Comparison of ENCODE assay signal across 7 cellular contexts in the genomic region with DNA sequence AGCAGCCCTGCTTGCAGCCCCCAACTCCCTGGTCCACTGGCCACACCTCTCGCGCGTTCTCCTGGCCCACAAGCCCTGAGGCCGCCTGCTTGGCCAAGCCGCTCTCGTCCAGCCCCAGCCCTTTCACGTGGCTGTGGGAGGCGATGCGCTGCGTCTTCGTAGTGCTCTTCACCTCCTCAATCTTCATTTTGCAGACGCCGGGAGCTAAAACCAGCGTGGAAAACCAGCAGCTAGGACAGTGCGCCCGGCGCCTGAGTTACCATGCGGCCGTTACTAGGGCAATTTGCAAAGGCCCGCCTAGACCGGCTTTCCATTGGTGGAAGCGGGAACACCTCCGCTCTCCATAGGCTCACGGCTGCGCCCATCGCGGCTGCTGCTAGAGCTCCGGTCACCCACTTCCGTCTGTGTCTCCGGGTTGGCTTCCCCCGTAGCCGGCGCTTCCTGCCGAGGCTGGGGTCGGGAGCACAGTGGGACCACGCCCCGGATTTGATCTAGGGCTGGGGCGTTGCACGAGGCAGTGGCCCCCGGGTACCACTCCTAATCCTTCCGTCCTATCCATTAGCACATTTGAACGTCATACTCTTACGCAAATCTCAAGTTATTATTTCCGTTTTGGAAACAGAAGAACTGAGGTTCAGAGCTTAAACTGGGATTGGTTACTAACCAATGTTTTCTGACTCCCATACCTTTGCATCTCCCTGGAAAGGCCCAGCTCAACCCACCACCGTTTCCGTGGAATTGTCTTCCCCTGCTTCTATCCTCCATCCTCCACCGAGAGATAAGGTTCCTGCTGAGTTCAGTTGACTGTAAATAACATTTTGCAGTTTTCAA. TPM values are rescaled to one million over a fixed set of nuclear protein-coding genes. Genes with fewer than 3 reads are reported as not detected.
A peak's percentile ranks its signal among the peaks of the same experiment; 100 is the strongest.
DNase-seq lines count a peak whose midpoint lies in the region; ATAC-seq and TF ChIP-seq lines count a peak whose summit lies in the region.

Gene RUVBL1, minus strand, starts transcription at position 275 of the 831 bp plus-strand sequence. Its CDS starts 88 bp downstream, at position 187.

- no peaks in the 10 kb centered on the region for H3K9me2 ChIP-seq in hepatocyte (replicated peaks; ENCODE audit: insufficient read depth)

- no peaks in the 10 kb centered on the region for H3K4me1 ChIP-seq in hepatocyte (ENCODE audit: insufficient read depth)

- peaks cover 15% of the 10 kb centered on the region for H3K79me2 ChIP-seq in hepatocyte

- no peaks in the 10 kb centered on the region for H3K9me3 ChIP-seq in hepatocyte (ENCODE audit: low read depth)

- DNase-seq in NCI-H2081 (lab: John Stamatoyannopoulos, UW) (peak; percentile 100), T1000 (lab: John Stamatoyannopoulos, UW) (peak; percentile 95), astrocyte of the hippocampus (ENCODE audit: low read depth, low spot score) (peak; percentile 99), hepatocyte (ENCODE audit: low spot score) (peak; percentile 98), retina (peak; percentile 98)

- peak within 1 kb of the TSS; percentile 81 for H3K27ac ChIP-seq in hepatocyte

- no peaks in the 10 kb centered on the region for H3K36me3 ChIP-seq in hepatocyte (replicated peaks; ENCODE audit: insufficient read depth, low read depth)

- H3K4me3 ChIP-seq in hepatocyte = peak within 1 kb of the TSS; percentile 46

- peak within 1 kb of the TSS; percentile 92 for H2AFZ ChIP-seq in hepatocyte

- H3K4me2 ChIP-seq in hepatocyte = peak within 1 kb of the TSS; percentile 89

- H3K27me3 ChIP-seq in hepatocyte = no peaks in the 10 kb centered on the region

- WGBS in hepatocyte (ENCODE audit: low lambda C conversion rate, missing lambda C conversion rate) = 4% methylated on average over 47 of the region's 47 CpGs

- peak; percentile 91 for ATAC-seq in GM18508 (IDR thresholded peaks at IDR 0.05; ENCODE audit: insufficient read depth, unreplicated experiment)
- ATAC-seq in HG03025 (IDR thresholded peaks at IDR 0.05; ENCODE audit: low FRiP score, unreplicated experiment) = peak; percentile 98

- TF ChIP-seq CTCF in hepatocyte (IDR thresholded peaks at IDR 0.05; ENCODE audit: poor library complexity) = no peak

- no peaks in the 10 kb centered on the region for H4K20me1 ChIP-seq in hepatocyte (ENCODE audit: insufficient read depth, poor library complexity, severe bottlenecking)

RNA-seq across cellular contexts. Expression of gene RUVBL1, which starts in this region (rescaled TPM):
- total RNA-seq in hepatocyte = 29.7 and 29.9 TPM in 2 replicates
- 33.5 and 37.2 TPM in 2 replicates for polyA plus RNA-seq in hepatocyte

Comparison
In these comparisons a context has a peak if more than half of its experiments do, and no peak if none do; other contexts are left out.
1. Peak in every context shown above with its lines: DNase-seq, ATAC-seq, H3K4me3 ChIP-seq and H3K27ac ChIP-seq.